In genomic region chrX:9942086-9942485, GRCh38 we compare ENCODE assay signal across 9 cellular contexts. TPM values are rescaled to one million over a fixed set of nuclear protein-coding genes. Genes with fewer than 3 reads are reported as not detected.
DNase-seq lines count a peak whose midpoint lies in the region; ATAC-seq and TF ChIP-seq lines count a peak whose summit lies in the region.
"Had no signal": no experiment of that assay in that cellular context is flagged by ENCODE, and none has a peak within 500 bp of the region (broad histone marks: within the 10 kb centered on the region; RNA-seq: fewer than 3 reads in every experiment).

No MANE protein-coding gene starts in this region.

- peaks cover 2% of the 10 kb centered on the region for H3K9me3 Mint-ChIP-seq in activated CD8-positive, alpha-beta T cell treated with anti-CD3 and anti-CD28 coated beads for 36 hours
- peaks cover 0 to 12% (median 0%) of the 10 kb centered on the region in 7 donors for H3K9me3 Mint-ChIP-seq in CD14-positive monocyte

- no peaks in the 10 kb centered on the region for H3K36me3 Mint-ChIP-seq in activated CD8-positive, alpha-beta T cell treated with anti-CD3 and anti-CD28 coated beads for 36 hours (ENCODE audit: low read depth)
- no peaks in the 10 kb centered on the region for H3K36me3 Mint-ChIP-seq in CD14-positive monocyte

- peaks cover 14% of the 10 kb centered on the region for H3K4me1 Mint-ChIP-seq in activated CD8-positive, alpha-beta T cell treated with anti-CD3 and anti-CD28 coated beads for 36 hours (ENCODE audit: low read depth)
- H3K4me1 Mint-ChIP-seq in CD14-positive monocyte = peaks cover 9% of the 10 kb centered on the region

- DNase-seq in activated CD8-positive, alpha-beta T cell treated with anti-CD3 and anti-CD28 coated beads for 36 hours = peak; percentile 83
- DNase-seq in stimulated activated CD4-positive, alpha-beta T cell treated with anti-CD3 and anti-CD28 coated beads, Interleukin-4, amount 100 ng/mL, for 1 hour = peak; percentile 52
- no peak for DNase-seq in LoVo (ENCODE audit: low spot score)
- no peak for DNase-seq in NCI-H1092 treated with DMSO at 0.1 percent for 48 hours (lab: John Stamatoyannopoulos, UW)
- DNase-seq in CD14-positive monocyte (ENCODE audit: low spot score) = no peak
- DNase-seq in HK-2 (ENCODE audit: unreplicated experiment) = no peak

- H3K4me3 Mint-ChIP-seq in activated CD8-positive, alpha-beta T cell treated with anti-CD3 and anti-CD28 coated beads for 36 hours = peak overlapping the region; percentile 31
- H3K4me3 Mint-ChIP-seq in CD14-positive monocyte = peak overlapping the region in 1 of 2 donors; percentile 53

- POLR2A ChIA-PET in activated CD8-positive, alpha-beta T cell treated with anti-CD3 and anti-CD28 coated beads for 36 hours (lab: Charles Lee) = no interaction called here

- intact Hi-C loops in activated CD8-positive, alpha-beta T cell treated with anti-CD3 and anti-CD28 coated beads for 36 hours (cut with micrococcal nuclease) = no loop called here
- intact Hi-C loops in CD14-positive monocyte (cut with micrococcal nuclease) = no loop called here

- peaks cover 28% of the 10 kb centered on the region for H3K27me3 Mint-ChIP-seq in activated CD8-positive, alpha-beta T cell treated with anti-CD3 and anti-CD28 coated beads for 36 hours
- H3K27me3 Mint-ChIP-seq in CD14-positive monocyte (ENCODE audit: low read depth in 3 of 3) = peaks cover 8 to 24% (median 19%) of the 10 kb centered on the region in 3 donors

- CTCF ChIA-PET in activated CD8-positive, alpha-beta T cell treated with anti-CD3 and anti-CD28 coated beads for 36 hours (lab: Charles Lee) = interaction anchor here (0.9 kb wide), 1 partner anchor 55 kb away, joined by 3 read pairs; no protein-coding TSS in a partner anchor

- no peak for TF ChIP-seq CTCF in activated CD8-positive, alpha-beta T cell treated with anti-CD3 and anti-CD28 coated beads for 36 hours (IDR thresholded peaks at IDR 0.05)
- no peak for TF ChIP-seq CTCF in CD14-positive monocyte (IDR thresholded peaks at IDR 0.05)

- peak; percentile 94 for ATAC-seq in GM19025 (IDR thresholded peaks at IDR 0.05; ENCODE audit: low read depth, unreplicated experiment)
- peak; percentile 83 for ATAC-seq in HG03108 (IDR thresholded peaks at IDR 0.05; ENCODE audit: unreplicated experiment)
- peak; percentile 91 for ATAC-seq in activated CD8-positive, alpha-beta T cell treated with anti-CD3 and anti-CD28 coated beads for 36 hours

- peak overlapping the region; percentile 38 for H3K27ac Mint-ChIP-seq in activated CD8-positive, alpha-beta T cell treated with anti-CD3 and anti-CD28 coated beads for 36 hours
- peak overlapping the region in 2 of 7 donors; percentile 11 to 21 for H3K27ac Mint-ChIP-seq in CD14-positive monocyte

RNA-seq across cellular contexts. Expression of gene CLDN34, which starts 25.1 kb away (rescaled TPM):
- total RNA-seq in activated CD8-positive, alpha-beta T cell treated with anti-CD3 and anti-CD28 coated beads for 36 hours = not detected
- not detected for polyA plus RNA-seq in CD14-positive monocyte
- total RNA-seq: HT1080 had no signal

Comparison
In these comparisons a context has a peak if more than half of its experiments do, and no peak if none do; other contexts are left out.
1. DNase-seq: peak in activated CD8-positive, alpha-beta T cell treated with anti-CD3 and anti-CD28 coated beads for 36 hours (single experiment) and stimulated activated CD4-positive, alpha-beta T cell treated with anti-CD3 and anti-CD28 coated beads, Interleukin-4, amount 100 ng/mL, for 1 hour (single experiment); none in LoVo (single experiment), NCI-H1092 treated with DMSO at 0.1 percent for 48 hours (single experiment), CD14-positive monocyte (single experiment) and HK-2 (single experiment).
2. Peak in every context shown above with its lines, with median percentiles within 50 percentile points of each other: ATAC-seq.